ENCODE assay signal across 14 cellular contexts in genomic region chr3:133851266-133851906, GRCh38. TPM values are rescaled to one million over a fixed set of nuclear protein-coding genes. Genes with fewer than 3 reads are reported as not detected.
DNase-seq lines count a peak whose midpoint lies in the region; ATAC-seq and TF ChIP-seq lines count a peak whose summit lies in the region.
"Had no signal": no experiment of that assay in that cellular context is flagged by ENCODE, and none has a peak within 500 bp of the region (broad histone marks: within the 10 kb centered on the region; RNA-seq: fewer than 3 reads in every experiment).

No MANE protein-coding gene starts in this region.

- no peak overlapping the region for H3K27ac ChIP-seq in foreskin keratinocyte
- H3K27ac ChIP-seq: ovary had no signal

- peak; percentile 59 to 93 for ATAC-seq in activated naive CD4-positive, alpha-beta T cell treated with anti-CD3 and anti-CD28 coated beads, Interleukin-2, amount 50 U/mL, for 72 hours
- peak; percentile 54 for ATAC-seq in GM21515 (IDR thresholded peaks at IDR 0.05; ENCODE audit: unreplicated experiment)
- peak; percentile 94 for ATAC-seq in stimulated activated effector memory CD8-positive, alpha-beta T cell treated with anti-CD3 and anti-CD28 coated beads, Interleukin-12 subunit alpha, Interleukin-12 subunit beta, amount 100 ng/mL, for 72 hours
- ATAC-seq in foreskin keratinocyte, result no peak

- H3K27me3 ChIP-seq in foreskin keratinocyte, result peaks cover 20% of the 10 kb centered on the region
- H3K27me3 ChIP-seq: ovary had no signal

- H3K9me3 Mint-ChIP-seq in activated naive CD4-positive, alpha-beta T cell treated with anti-CD3 and anti-CD28 coated beads, Interleukin-2, amount 50 U/mL, for 72 hours, result no peaks in the 10 kb centered on the region
- H3K9me3 Mint-ChIP-seq in stimulated activated effector memory CD8-positive, alpha-beta T cell treated with anti-CD3 and anti-CD28 coated beads, Interleukin-12 subunit alpha, Interleukin-12 subunit beta, amount 100 ng/mL, for 72 hours, result no peaks in the 10 kb centered on the region
- H3K9me3 Mint-ChIP-seq: activated naive CD8-positive, alpha-beta T cell treated with anti-CD3 and anti-CD28 coated beads, Interleukin-2, amount 10 ng/mL, durations not matched to agents 7 days and 5 days had no signal

- no peak for TF ChIP-seq CTCF in foreskin keratinocyte (conservative IDR thresholded peaks at IDR 0.05)

- H3K4me1 Mint-ChIP-seq in stimulated activated effector memory CD8-positive, alpha-beta T cell treated with anti-CD3 and anti-CD28 coated beads, Interleukin-12 subunit alpha, Interleukin-12 subunit beta, amount 100 ng/mL, for 72 hours, result peaks cover 29% of the 10 kb centered on the region

- no peaks in the 10 kb centered on the region for H3K4me1 ChIP-seq in foreskin keratinocyte

- no peak overlapping the region for H3K27ac Mint-ChIP-seq in activated naive CD4-positive, alpha-beta T cell treated with anti-CD3 and anti-CD28 coated beads, Interleukin-2, amount 50 U/mL, for 72 hours
- peak overlapping the region; percentile 79 for H3K27ac Mint-ChIP-seq in stimulated activated effector memory CD8-positive, alpha-beta T cell treated with anti-CD3 and anti-CD28 coated beads, Interleukin-12 subunit alpha, Interleukin-12 subunit beta, amount 100 ng/mL, for 72 hours
- H3K27ac Mint-ChIP-seq: activated naive CD8-positive, alpha-beta T cell treated with anti-CD3 and anti-CD28 coated beads, Interleukin-2, amount 10 ng/mL, durations not matched to agents 7 days and 5 days had no signal

- DNase-seq in activated naive CD4-positive, alpha-beta T cell treated with anti-CD3 and anti-CD28 coated beads, Interleukin-2, amount 50 U/mL, for 72 hours (ENCODE audit: low spot score in 2 of 2), result no peak
- no peak for DNase-seq in activated naive CD4-positive, alpha-beta T cell treated with Interleukin-2 at 50 U/mL for 16 hours
- DNase-seq in HUDEP-2 (lab: John Stamatoyannopoulos, UW; ENCODE audit: unreplicated experiment in 76 of 76), result peak in 74 of 76 experiments; percentile 44 to 98 (median 88)
- DNase-seq in stimulated activated effector memory CD8-positive, alpha-beta T cell treated with anti-CD3 and anti-CD28 coated beads, Interleukin-12 subunit alpha, Interleukin-12 subunit beta, amount 100 ng/mL, for 72 hours (ENCODE audit: low spot score in 2 of 2), result peak in 1 of 2 donors; percentile 71
- DNase-seq in DMS53 treated with DMSO at 0.1 percent for 48 hours (lab: John Stamatoyannopoulos, UW; ENCODE audit: unreplicated experiment), result no peak
- DNase-seq in NCI-H2029 (lab: John Stamatoyannopoulos, UW), result no peak
- no peak for DNase-seq in foreskin keratinocyte
- DNase-seq: activated naive CD8-positive, alpha-beta T cell treated with anti-CD3 and anti-CD28 coated beads, Interleukin-2, amount 10 ng/mL, durations not matched to agents 7 days and 5 days; DMS79; IMR-90; mammary epithelial cell; NCI-H187; ovary had no signal

- peak overlapping the region; percentile 0 for H3K4me3 Mint-ChIP-seq in stimulated activated effector memory CD8-positive, alpha-beta T cell treated with anti-CD3 and anti-CD28 coated beads, Interleukin-12 subunit alpha, Interleukin-12 subunit beta, amount 100 ng/mL, for 72 hours
- H3K4me3 Mint-ChIP-seq: activated naive CD8-positive, alpha-beta T cell treated with anti-CD3 and anti-CD28 coated beads, Interleukin-2, amount 10 ng/mL, durations not matched to agents 7 days and 5 days had no signal

- no peaks in the 10 kb centered on the region for H3K36me3 Mint-ChIP-seq in activated naive CD4-positive, alpha-beta T cell treated with anti-CD3 and anti-CD28 coated beads, Interleukin-2, amount 50 U/mL, for 72 hours
- H3K36me3 Mint-ChIP-seq in stimulated activated effector memory CD8-positive, alpha-beta T cell treated with anti-CD3 and anti-CD28 coated beads, Interleukin-12 subunit alpha, Interleukin-12 subunit beta, amount 100 ng/mL, for 72 hours, result no peaks in the 10 kb centered on the region
- H3K36me3 Mint-ChIP-seq: activated naive CD8-positive, alpha-beta T cell treated with anti-CD3 and anti-CD28 coated beads, Interleukin-2, amount 10 ng/mL, durations not matched to agents 7 days and 5 days had no signal

RNA-seq across cellular contexts. Expression of gene RAB6B, which starts 44.3 kb away (rescaled TPM):
- total RNA-seq in activated naive CD4-positive, alpha-beta T cell treated with anti-CD3 and anti-CD28 coated beads, Interleukin-2, amount 50 U/mL, for 72 hours, result 1 to 10 TPM in 1 of 2 donors, under 1 TPM in 1; 0.16 to 2.2 TPM
- 0.41 and 0.42 TPM in 2 replicates for total RNA-seq in foreskin keratinocyte
- polyA plus RNA-seq in foreskin keratinocyte, result 0.88 and 1.7 TPM in 2 replicates

RNA-seq across cellular contexts. Expression of gene SRPRB, which starts 45.8 kb away (rescaled TPM):
- total RNA-seq in activated naive CD4-positive, alpha-beta T cell treated with anti-CD3 and anti-CD28 coated beads, Interleukin-2, amount 50 U/mL, for 72 hours, result 10 to 100 TPM; 30.6 to 50.1 TPM
- total RNA-seq in foreskin keratinocyte, result 41.3 and 53.4 TPM in 2 replicates
- polyA plus RNA-seq in foreskin keratinocyte, result 45.9 TPM in 2 replicates

Comparison
In these comparisons a context has a peak if more than half of its experiments do, and no peak if none do; other contexts are left out.
1. DNase-seq: peak in HUDEP-2 (74 of 76); none in activated naive CD4-positive, alpha-beta T cell treated with anti-CD3 and anti-CD28 coated beads, Interleukin-2, amount 50 U/mL, for 72 hours (0 of 2), activated naive CD4-positive, alpha-beta T cell treated with Interleukin-2 at 50 U/mL for 16 hours (single experiment), DMS53 treated with DMSO at 0.1 percent for 48 hours (single experiment), NCI-H2029 (single experiment) and foreskin keratinocyte (0 of 2).